ENCODE assay signal across 8 cellular contexts in genomic region chr3:107064445-107065060, GRCh38.
DNase-seq lines count a peak whose midpoint lies in the region; ATAC-seq, FAIRE-seq and TF ChIP-seq lines count a peak whose summit lies in the region.

No MANE protein-coding gene starts in this region.

- H3K4me3 ChIP-seq in HL-60 (replicated peaks; ENCODE audit: insufficient read depth, low read length) (no peak overlapping the region), mucosa of descending colon (no peak overlapping the region)

- peak; percentile 97 for FAIRE-seq in D721Med (lab: Jason Lieb, UNC)

- H3K9me3 ChIP-seq in mucosa of descending colon = no peaks in the 10 kb centered on the region

- H3K4me1 Mint-ChIP-seq in activated CD8-positive, alpha-beta T cell treated with anti-CD3 and anti-CD28 coated beads, Interleukin-2, amount 10 ng/mL, durations not matched to agents 7 days and 5 days (ENCODE audit: low read depth) = peaks cover 12% of the 10 kb centered on the region

- peak; percentile 31 for DNase-seq in D721Med (ENCODE audit: insufficient read length, low spot score)
- peak; percentile 8 to 55 for DNase-seq in HL-60 (ENCODE audit: low read depth in 1 of 2, low spot score in 1 of 2)
- peak; percentile 11 for DNase-seq in NCI-H774 (lab: John Stamatoyannopoulos, UW)
- DNase-seq in activated CD8-positive, alpha-beta T cell treated with anti-CD3 and anti-CD28 coated beads, Interleukin-2, amount 10 ng/mL, durations not matched to agents 7 days and 5 days = peak; percentile 74
- peak; percentile 68 for DNase-seq in epidermal melanocyte (ENCODE audit: insufficient read length, low spot score)
- DNase-seq in mucosa of descending colon = peak in 1 of 3 donors; percentile 77
- peak; percentile 16 for DNase-seq in stimulated activated naive CD4-positive, alpha-beta T cell treated with Interleukin-2 at 50 U/mL for 16 hours (lab: John Stamatoyannopoulos, UW)

- no peaks in the 10 kb centered on the region for H3K36me3 ChIP-seq in mucosa of descending colon (ENCODE audit: low read depth)

- no peak overlapping the region for H3K27ac ChIP-seq in HL-60 (replicated peaks)

- intact Hi-C loops in mucosa of descending colon (cut with DNase I, micrococcal nuclease) = no loop called here

- H3K4me3 Mint-ChIP-seq in activated CD8-positive, alpha-beta T cell treated with anti-CD3 and anti-CD28 coated beads, Interleukin-2, amount 10 ng/mL, durations not matched to agents 7 days and 5 days = no peak overlapping the region

- peak; percentile 97 for ATAC-seq in GM21367 (IDR thresholded peaks at IDR 0.05; ENCODE audit: unreplicated experiment)
- peak; percentile 70 for ATAC-seq in activated CD8-positive, alpha-beta T cell treated with anti-CD3 and anti-CD28 coated beads, Interleukin-2, amount 10 ng/mL, durations not matched to agents 7 days and 5 days
- peak; percentile 75 for ATAC-seq in mucosa of descending colon

- no peak overlapping the region for H3K27ac Mint-ChIP-seq in activated CD8-positive, alpha-beta T cell treated with anti-CD3 and anti-CD28 coated beads, Interleukin-2, amount 10 ng/mL, durations not matched to agents 7 days and 5 days

- H3K27me3 Mint-ChIP-seq in activated CD8-positive, alpha-beta T cell treated with anti-CD3 and anti-CD28 coated beads, Interleukin-2, amount 10 ng/mL, durations not matched to agents 7 days and 5 days (ENCODE audit: low read depth) = peaks cover 12% of the 10 kb centered on the region

- peaks cover 3% of the 10 kb centered on the region for H3K27me3 ChIP-seq in HL-60 (ENCODE audit: insufficient read depth, poor library complexity, severe bottlenecking)

- H3K9me3 Mint-ChIP-seq in activated CD8-positive, alpha-beta T cell treated with anti-CD3 and anti-CD28 coated beads, Interleukin-2, amount 10 ng/mL, durations not matched to agents 7 days and 5 days (ENCODE audit: insufficient read depth) = no peaks in the 10 kb centered on the region

- H3K4me1 ChIP-seq in mucosa of descending colon (ENCODE audit: low read depth) = no peaks in the 10 kb centered on the region

- H3K36me3 Mint-ChIP-seq in activated CD8-positive, alpha-beta T cell treated with anti-CD3 and anti-CD28 coated beads, Interleukin-2, amount 10 ng/mL, durations not matched to agents 7 days and 5 days (ENCODE audit: low read depth) = no peaks in the 10 kb centered on the region

- CTCF ChIA-PET in activated CD8-positive, alpha-beta T cell treated with anti-CD3 and anti-CD28 coated beads, Interleukin-2, amount 10 ng/mL, durations not matched to agents 7 days and 5 days (lab: Charles Lee) = interaction anchor here (0.6 to 1.9 kb wide), 15 partner anchors 9 to 1385 kb away, joined by 3 to 10 read pairs (median 3); no protein-coding TSS in a partner anchor

- POLR2A ChIA-PET in activated CD8-positive, alpha-beta T cell treated with anti-CD3 and anti-CD28 coated beads, Interleukin-2, amount 10 ng/mL, durations not matched to agents 7 days and 5 days (lab: Charles Lee) = no interaction called here

- TF ChIP-seq CTCF in D721Med (IDR thresholded peaks at IDR 0.05; ENCODE audit: insufficient read depth, missing control alignments) (peak; percentile 90), HL-60 (IDR thresholded peaks at IDR 0.05; ENCODE audit: insufficient read depth, low read length) (peak; percentile 49), mucosa of descending colon (IDR thresholded peaks at IDR 0.05) (peak; percentile 53)
